In genomic region chr11:76665172-76665571, GRCh38 we compare ENCODE assay signal across 14 cellular contexts. TPM values are rescaled to one million over a fixed set of nuclear protein-coding genes. Genes with fewer than 3 reads are reported as not detected.
A peak's percentile ranks its signal among the peaks of the same experiment; 100 is the strongest.
DNase-seq lines count a peak whose midpoint lies in the region; ATAC-seq lines count a peak whose summit lies in the region.
"Had no signal": no experiment of that assay in that cellular context is flagged by ENCODE, and none has a peak within 500 bp of the region (broad histone marks: within the 10 kb centered on the region; RNA-seq: fewer than 3 reads in every experiment).

No MANE protein-coding gene starts in this region.

- H3K27me3 Mint-ChIP-seq in CD8-positive, alpha-beta memory T cell, result peaks cover 5 to 7% of the 10 kb centered on the region in 2 donors
- H3K27me3 Mint-ChIP-seq in central memory CD8-positive, alpha-beta T cell, result peaks cover 16% of the 10 kb centered on the region

- H3K9ac ChIP-seq in neuronal stem cell (ENCODE audit: low read depth, low read length, poor library complexity), result no peak overlapping the region

- H3K27ac Mint-ChIP-seq in CD8-positive, alpha-beta memory T cell, result peak overlapping the region; percentile 7 to 91 (median 74)
- peak overlapping the region; percentile 85 for H3K27ac Mint-ChIP-seq in central memory CD8-positive, alpha-beta T cell (ENCODE audit: low read depth)

- peak overlapping the region in 5 of 7 donors; percentile 13 to 54 (median 28) for H3K4me3 Mint-ChIP-seq in CD8-positive, alpha-beta memory T cell
- peak overlapping the region; percentile 16 for H3K4me3 Mint-ChIP-seq in central memory CD8-positive, alpha-beta T cell

- no peak overlapping the region for H3K4me2 ChIP-seq in neuronal stem cell (ENCODE audit: insufficient read depth, low read length, poor library complexity, severe bottlenecking)
- H3K4me2 ChIP-seq: PC-9 had no signal

- no peak overlapping the region for H3K14ac ChIP-seq in neuronal stem cell (ENCODE audit: low read length)

- no peak overlapping the region for H3K18ac ChIP-seq in neuronal stem cell (ENCODE audit: low read length)

- no peak overlapping the region for H2BK15ac ChIP-seq in neuronal stem cell (ENCODE audit: low read length)

- H2AK5ac ChIP-seq in neuronal stem cell (ENCODE audit: low read depth, low read length), result no peak overlapping the region

- no peak overlapping the region for H2BK12ac ChIP-seq in neuronal stem cell (ENCODE audit: low read length)

- no peak overlapping the region for H3K4me3 ChIP-seq in CD8-positive, alpha-beta memory T cell (ENCODE audit: low read length)
- no peak overlapping the region for H3K4me3 ChIP-seq in neuronal stem cell (ENCODE audit: low read length in 2 of 2)
- H3K4me3 ChIP-seq: PC-9 had no signal

- peaks cover 22 to 30% (median 24%) of the 10 kb centered on the region in 3 donors for H3K4me1 Mint-ChIP-seq in CD8-positive, alpha-beta memory T cell
- H3K4me1 Mint-ChIP-seq in central memory CD8-positive, alpha-beta T cell, result peaks cover 24% of the 10 kb centered on the region

- no CpG with 5 or more reads among the region's 2 CpGs for WGBS in neuronal stem cell (ENCODE audit: extremely low coverage in 2 of 2, insufficient read length in 2 of 2, insufficient replicate concordance in 1 of 2), 2 donors

- H3K27ac ChIP-seq in CD8-positive, alpha-beta memory T cell (ENCODE audit: low read depth, low read length), result peak overlapping the region; percentile 9
- H3K27ac ChIP-seq in KOPT-K1 (ENCODE audit: low read depth, low read length, poor library complexity, severe bottlenecking) (peak overlapping the region; percentile 8), neuronal stem cell (replicated peaks; ENCODE audit: low read length) (no peak overlapping the region)
- H3K27ac ChIP-seq: PC-9, WERI-Rb-1 had no signal

- ATAC-seq in central memory CD8-positive, alpha-beta T cell (replicated peaks; ENCODE audit: extremely low read depth, poor library complexity, severe bottlenecking), result no peak
- no peak for ATAC-seq in GM19463 (IDR thresholded peaks at IDR 0.05; ENCODE audit: unreplicated experiment)

- DNase-seq in CD8-positive, alpha-beta memory T cell, result no peak
- DNase-seq in central memory CD8-positive, alpha-beta T cell (ENCODE audit: low spot score in 2 of 2), result no peak
- DNase-seq in neuronal stem cell (ENCODE audit: low spot score) (no peak), HUDEP-2 (lab: John Stamatoyannopoulos, UW; ENCODE audit: unreplicated experiment in 76 of 76) (no peak), HuH-7 (ENCODE audit: low spot score) (no peak), NCI-H1436 treated with DMSO at 0.1 percent for 48 hours (lab: John Stamatoyannopoulos, UW) (no peak)
- DNase-seq: amygdala, NCI-H146, PC-9, substantia nigra, WERI-Rb-1 had no signal

- H3K36me3 Mint-ChIP-seq in CD8-positive, alpha-beta memory T cell, result no peaks in the 10 kb centered on the region
- peaks cover 7% of the 10 kb centered on the region for H3K36me3 Mint-ChIP-seq in central memory CD8-positive, alpha-beta T cell (ENCODE audit: insufficient read depth)

- no peak overlapping the region for H2BK5ac ChIP-seq in neuronal stem cell (ENCODE audit: low read length)

- no peak overlapping the region for H4K8ac ChIP-seq in neuronal stem cell (ENCODE audit: low read depth, low read length)

- no peak overlapping the region for H4K91ac ChIP-seq in neuronal stem cell (ENCODE audit: low read depth, low read length, poor library complexity)

- H3K23ac ChIP-seq in neuronal stem cell (ENCODE audit: low read depth, low read length, poor library complexity), result no peak overlapping the region

- no peaks in the 10 kb centered on the region for H3K9me3 ChIP-seq in CD8-positive, alpha-beta memory T cell (ENCODE audit: low read length)
- H3K9me3 ChIP-seq in KOPT-K1 (ENCODE audit: insufficient read depth, low read length, poor library complexity, severe bottlenecking) (no peaks in the 10 kb centered on the region), neuronal stem cell (replicated peaks in 1 of 2; ENCODE audit: control insufficient read depth in 2 of 2, insufficient read depth in 1 of 2, low read depth in 1 of 2, low read length in 2 of 2) (no peaks in the 10 kb centered on the region)

- peaks cover 16% of the 10 kb centered on the region for H3K4me1 ChIP-seq in CD8-positive, alpha-beta memory T cell (ENCODE audit: insufficient read depth, low read length)
- H3K4me1 ChIP-seq in neuronal stem cell (ENCODE audit: control insufficient read depth in 2 of 2, insufficient read depth in 1 of 2, low read depth in 1 of 2, low read length in 2 of 2), result peaks cover 1 to 12% of the 10 kb centered on the region in 2 donors

- no peak overlapping the region for H3K4ac ChIP-seq in neuronal stem cell (ENCODE audit: low read length)

- H3K79me1 ChIP-seq in neuronal stem cell (ENCODE audit: low read depth, low read length), result no peaks in the 10 kb centered on the region

- no peak overlapping the region for H2BK120ac ChIP-seq in neuronal stem cell (ENCODE audit: low read depth, low read length)

- no peaks in the 10 kb centered on the region for H3K36me3 ChIP-seq in CD8-positive, alpha-beta memory T cell (ENCODE audit: insufficient read depth, low read length)
- H3K36me3 ChIP-seq in KOPT-K1 (ENCODE audit: insufficient read depth, low read length) (no peaks in the 10 kb centered on the region), neuronal stem cell (replicated peaks in 1 of 2; ENCODE audit: control insufficient read depth in 2 of 2, insufficient read depth in 2 of 2, low read length in 2 of 2) (no peaks in the 10 kb centered on the region)
- H3K36me3 ChIP-seq: WERI-Rb-1 had no signal

- POLR2A ChIA-PET in CD8-positive, alpha-beta memory T cell (lab: Charles Lee), result no interaction called here

- peak overlapping the region; percentile 56 for H2AFZ ChIP-seq in neuronal stem cell (ENCODE audit: low read length)
- H2AFZ ChIP-seq: PC-9 had no signal

- peaks cover 3% of the 10 kb centered on the region for H3K27me3 ChIP-seq in CD8-positive, alpha-beta memory T cell (ENCODE audit: insufficient read depth, low read length, poor library complexity, severe bottlenecking)
- peaks cover 0 to 71% (median 4%) of the 10 kb centered on the region in 3 experiments for H3K27me3 ChIP-seq in neuronal stem cell (ENCODE audit: control insufficient read depth in 3 of 3, insufficient read depth in 3 of 3, low read depth in 1 of 3, low read length in 3 of 3)

- no peaks in the 10 kb centered on the region for H3K9me3 Mint-ChIP-seq in CD8-positive, alpha-beta memory T cell
- H3K9me3 Mint-ChIP-seq in central memory CD8-positive, alpha-beta T cell, result no peaks in the 10 kb centered on the region

- CTCF ChIA-PET in CD8-positive, alpha-beta memory T cell (lab: Charles Lee), result no interaction called here

RNA-seq across cellular contexts. Expression of gene LRRC32, which starts 5.4 kb away (rescaled TPM):
- total RNA-seq in CD8-positive, alpha-beta memory T cell, result 1 to 10 TPM; 1.5 to 2.8 TPM
- polyA plus RNA-seq in CD8-positive, alpha-beta memory T cell, result 0.06 TPM
- 0.91 TPM for polyA plus RNA-seq in neuronal stem cell (2013, experiment 1 of 2)
- 1.1 TPM for polyA plus RNA-seq in neuronal stem cell (2013, experiment 2 of 2)
- total RNA-seq: PC-9 had no signal
- polyA plus RNA-seq: neural cell had no signal
